In genomic region chr11:6576471-6577373, GRCh38 we compare ENCODE assay signal across 9 cellular contexts. TPM values are rescaled to one million over a fixed set of nuclear protein-coding genes. Genes with fewer than 3 reads are reported as not detected.
A peak's percentile ranks its signal among the peaks of the same experiment; 100 is the strongest.
DNase-seq lines count a peak whose midpoint lies in the region; FAIRE-seq and TF ChIP-seq lines count a peak whose summit lies in the region.
"Had no signal": no experiment of that assay in that cellular context is flagged by ENCODE, and none has a peak within 500 bp of the region (broad histone marks: within the 10 kb centered on the region; RNA-seq: fewer than 3 reads in every experiment).

No MANE protein-coding gene starts in this region.

- peaks cover 0 to 38% (median 18%) of the 10 kb centered on the region in 4 donors for H3K4me1 ChIP-seq in stomach

- DNase-seq in HFFc6 (peak; percentile 63), SK-N-MC (ENCODE audit: low read depth, low spot score) (peak; percentile 76), glomerular endothelial cell (ENCODE audit: extremely low read depth, low read depth, low spot score) (peak; percentile 36), stomach (no peak), HTR-8/SVneo (ENCODE audit: insufficient read length, low spot score) (no peak), activated gamma-delta T cell (lab: John Stamatoyannopoulos, UW) (no peak), GM12891 (ENCODE audit: insufficient read length, low spot score) (no peak)
- DNase-seq in stimulated activated CD4-positive, alpha-beta T cell treated with anti-CD3 and anti-CD28 coated beads, Interleukin-4, amount 100 ng/mL, for 24 hours, result no peak

- H3K27ac Mint-ChIP-seq in HFFc6, result peak overlapping the region; percentile 80

- FAIRE-seq in HTR-8/SVneo (lab: Jason Lieb, UNC), result no peak
- FAIRE-seq in GM12891 (lab: Jason Lieb, UNC), result no peak

- no peak for TF ChIP-seq POLR2A in stomach (IDR thresholded peaks at IDR 0.05)
- TF ChIP-seq POLR2A in GM12891 (IDR thresholded peaks at IDR 0.05; ENCODE audit: low read depth, low read length), result no peak

- H3K9me3 Mint-ChIP-seq in HFFc6, result no peaks in the 10 kb centered on the region
- H3K9me3 Mint-ChIP-seq: central memory CD8-positive, alpha-beta T cell had no signal

- no peak for TF ChIP-seq EP300 in stomach (IDR thresholded peaks at IDR 0.05)

- H3K36me3 Mint-ChIP-seq in HFFc6 (ENCODE audit: low read depth), result peaks cover 12% of the 10 kb centered on the region; the same call in 1 of the 2 replicates

- intact Hi-C loops in stomach (cut with DNase I; ENCODE audit: low total_unique reads), result no loop called here

- H3K4me3 ChIP-seq in SK-N-MC (peak overlapping the region; percentile 66), stomach (no peak overlapping the region)

- peaks cover 39% of the 10 kb centered on the region for H3K4me1 Mint-ChIP-seq in HFFc6 (ENCODE audit: low read depth)

- WGBS in stomach, 5 donors, result 47 to 64% (median 50%) methylated on average over 5 to 6 of the region's 6 CpGs

- TF ChIP-seq CTCF in HFFc6 (IDR thresholded peaks at IDR 0.05) (no peak), stomach (IDR thresholded peaks at IDR 0.05) (no peak)

- no peaks in the 10 kb centered on the region for H3K36me3 ChIP-seq in SK-N-MC (ENCODE audit: insufficient read depth, low read length)
- peaks cover 0 to 20% (median 0%) of the 10 kb centered on the region in 4 donors for H3K36me3 ChIP-seq in stomach

- H3K9me3 ChIP-seq in SK-N-MC (ENCODE audit: low read depth, low read length), result no peaks in the 10 kb centered on the region
- H3K9me3 ChIP-seq in stomach, result no peaks in the 10 kb centered on the region

- H3K27ac ChIP-seq in SK-N-MC (peak overlapping the region; percentile 97), stomach (peak overlapping the region; percentile 32 to 76 (median 50))

- H3K4me3 Mint-ChIP-seq in HFFc6, result peak overlapping the region; percentile 4; the same call in 1 of the 2 replicates
- H3K4me3 Mint-ChIP-seq: central memory CD8-positive, alpha-beta T cell had no signal

- peak overlapping the region; percentile 48 for H3K9ac ChIP-seq in SK-N-MC (ENCODE audit: insufficient read length)

- H3K27me3 Mint-ChIP-seq in HFFc6 (ENCODE audit: insufficient read depth), result no peaks in the 10 kb centered on the region; the same call in 1 of the 2 replicates
- H3K27me3 Mint-ChIP-seq: central memory CD8-positive, alpha-beta T cell had no signal

- H3K27me3 ChIP-seq in stomach, result no peaks in the 10 kb centered on the region

TF ChIP-seq in GM12891, 5 proteins besides CTCF, POLR2A, EP300 and RAD21:
- TF ChIP-seq POU2F2 (IDR thresholded peaks at IDR 0.05; ENCODE audit: low read depth, low read length) (no peak), PAX5 (IDR thresholded peaks at IDR 0.05; ENCODE audit: insufficient read depth, low read length, severe bottlenecking) (no peak), POLR2AphosphoS5 (IDR thresholded peaks at IDR 0.05; ENCODE audit: low read depth, low read length) (no peak), TAF1 (IDR thresholded peaks at IDR 0.05; ENCODE audit: low read depth, low read length) (no peak), SPI1 (IDR thresholded peaks at IDR 0.05; ENCODE audit: low read depth, low read length) (no peak)
TF ChIP-seq in GM12891: peak in this region for 0.

RNA-seq across cellular contexts. Expression of gene RRP8, which starts 26.7 kb away (rescaled TPM):
- 10 to 100 TPM; 18.5 to 26.7 (median 20.2) TPM for total RNA-seq in HFFc6 (2021; fragmentation: NEBNext Ultra II Directional; extraction: Animal tissue kit (Norgen Biotek cat#: 25700))
- total RNA-seq in glomerular endothelial cell (19.2 and 19.6 TPM in 2 replicates), stomach (10 to 100 TPM in 2 of 5 donors, 1 to 10 TPM in 3; 1.8 to 22.6 (median 7.6) TPM)
- 10 to 100 TPM; 16.5 to 23.1 (median 18.0) TPM for polyA plus RNA-seq in stomach
- 15.0 TPM for polyA plus RNA-seq in GM12891 (2012; ENCODE audit: low read depth, missing spikeins)

RNA-seq across cellular contexts. Expression of gene ILK, which starts 26.9 kb away (rescaled TPM):
- total RNA-seq in HFFc6 (2021; fragmentation: NEBNext Ultra II Directional; extraction: Animal tissue kit (Norgen Biotek cat#: 25700)), result 100 to 1,000 TPM; 195 to 245 (median 223) TPM
- total RNA-seq in glomerular endothelial cell (191 and 194 TPM in 2 replicates), stomach (100 to 1,000 TPM in 4 of 5 donors, 10 to 100 TPM in 1; 60.0 to 308 (median 123) TPM)
- 100 to 1,000 TPM; 123 to 138 (median 124) TPM for polyA plus RNA-seq in stomach
- 56.8 TPM for polyA plus RNA-seq in GM12891 (2012; ENCODE audit: low read depth, missing spikeins)

RNA-seq across cellular contexts. Expression of gene TAF10, which starts 35.3 kb away (rescaled TPM):
- 100 to 1,000 TPM; 148 to 205 (median 192) TPM for total RNA-seq in HFFc6 (2021; fragmentation: NEBNext Ultra II Directional; extraction: Animal tissue kit (Norgen Biotek cat#: 25700))
- total RNA-seq in glomerular endothelial cell, result 81.6 and 122 TPM in 2 replicates
- 100 to 1,000 TPM in 4 of 5 donors, 10 to 100 TPM in 1; 15.8 to 234 (median 163) TPM for total RNA-seq in stomach
- polyA plus RNA-seq in stomach, result 100 to 1,000 TPM; 115 to 160 (median 154) TPM
- 241 TPM for polyA plus RNA-seq in GM12891 (2012; ENCODE audit: low read depth, missing spikeins)

RNA-seq across cellular contexts. Expression of gene TPP1, which starts 42.5 kb away (rescaled TPM):
- total RNA-seq in HFFc6 (2021; fragmentation: NEBNext Ultra II Directional; extraction: Animal tissue kit (Norgen Biotek cat#: 25700)), result 10 to 100 TPM; 50.1 to 61.7 (median 54.1) TPM
- total RNA-seq in glomerular endothelial cell, result 221 and 241 TPM in 2 replicates
- total RNA-seq in stomach, result 100 to 1,000 TPM in 1 of 5 donors, 10 to 100 TPM in 4; 45.9 to 213 (median 91.5) TPM
- polyA plus RNA-seq in stomach, result 10 to 100 TPM; 11.9 to 32.8 (median 26.1) TPM
- 49.7 TPM for polyA plus RNA-seq in GM12891 (2012; ENCODE audit: low read depth, missing spikeins)

Comparison
In these comparisons a context has a peak if more than half of its experiments do, and no peak if none do; other contexts are left out.
1. DNase-seq: peak in HFFc6 (single experiment), SK-N-MC (single experiment) and glomerular endothelial cell (single experiment); none in stomach (single experiment), stimulated activated CD4-positive, alpha-beta T cell treated with anti-CD3 and anti-CD28 coated beads, Interleukin-4, amount 100 ng/mL, for 24 hours (single experiment), HTR-8/SVneo (single experiment), activated gamma-delta T cell (single experiment) and GM12891 (single experiment).